In genomic region chr17:20080513-20080912, GRCh38 we compare ENCODE assay signal across 23 cellular contexts.
"Had no signal": no experiment of that assay in that cellular context is flagged by ENCODE, and none has a peak within 500 bp of the region (broad histone marks: within the 10 kb centered on the region; RNA-seq: fewer than 3 reads in every experiment).

No MANE protein-coding gene starts in this region.

- H3K27ac Mint-ChIP-seq: activated CD4-positive, alpha-beta memory T cell treated with anti-CD3 and anti-CD28 coated beads, Interleukin-2, amount 10 ng/mL, durations not matched to agents 7 days and 5 days; activated CD4-positive, alpha-beta T cell treated with anti-CD3 and anti-CD28 coated beads for 36 hours; activated naive CD8-positive, alpha-beta T cell treated with anti-CD3 and anti-CD28 coated beads for 36 hours; activated T-helper 17 cell treated with anti-CD3 and anti-CD28 coated beads, Interleukin-2, amount 50 U/mL, for 72 hours; T-helper 1 cell treated with Interleukin-12 subunit alpha and Interleukin-12 subunit beta and Interleukin-4 antibody, amounts not matched to agents 30 μg/mL and 1 μg/mL, for 36 hours had no signal

- H3K9me3 Mint-ChIP-seq: activated CD4-positive, alpha-beta memory T cell treated with anti-CD3 and anti-CD28 coated beads, Interleukin-2, amount 10 ng/mL, durations not matched to agents 7 days and 5 days; activated naive CD4-positive, alpha-beta T cell treated with anti-CD3 and anti-CD28 coated beads, Interleukin-2, amount 10 ng/mL, durations not matched to agents 7 days and 5 days; activated naive CD8-positive, alpha-beta T cell treated with anti-CD3 and anti-CD28 coated beads for 36 hours; activated T-helper 17 cell treated with anti-CD3 and anti-CD28 coated beads, Interleukin-2, amount 50 U/mL, for 72 hours; T-helper 1 cell treated with Interleukin-12 subunit alpha and Interleukin-12 subunit beta and Interleukin-4 antibody, amounts not matched to agents 30 μg/mL and 1 μg/mL, for 36 hours had no signal

- H3K4me3 ChIP-seq: cardiac muscle cell, K562 had no signal

- H3K27me3 ChIP-seq: brain microvascular endothelial cell, cardiac muscle cell had no signal

- H3K36me3 ChIP-seq: brain microvascular endothelial cell, cardiac muscle cell had no signal

- DNase-seq: activated CD4-positive, alpha-beta memory T cell treated with anti-CD3 and anti-CD28 coated beads, Interleukin-2, amount 10 ng/mL, durations not matched to agents 7 days and 5 days; activated CD4-positive, alpha-beta T cell treated with anti-CD3 and anti-CD28 coated beads for 36 hours; activated CD4-positive, alpha-beta T cell treated with anti-CD3 and anti-CD28 coated beads, Interleukin-2, amount 50 U/mL, for 1 hour; activated gamma-delta T cell treated with Interleukin-2 at 50 U/mL for 16 hours; activated naive CD4-positive, alpha-beta T cell treated with anti-CD3 and anti-CD28 coated beads, Interleukin-2, amount 10 ng/mL, durations not matched to agents 7 days and 5 days; activated naive CD8-positive, alpha-beta T cell treated with anti-CD3 and anti-CD28 coated beads for 36 hours; activated T-cell treated with anti-CD3 and anti-CD28 coated beads for 4 hours; activated T-cell treated with anti-CD3 and anti-CD28 coated beads, Interleukin-2, amount 50 U/mL, for 48 hours; brain microvascular endothelial cell; Karpas-422; NCI-H1105 treated with DMSO at 0.1 percent for 48 hours; NCI-H187 treated with DMSO at 0.1 percent for 48 hours; NCI-H2081 treated with DMSO at 0.1 percent for 48 hours; NCI-H345; NCI-H510A; NCI-H526 treated with DMSO at 0.1 percent for 48 hours; NK-92 treated with Interleukin-12 subunit alpha and Interleukin-12 subunit beta, amount 100 ng/mL, for 24 hours; SHP77 treated with DMSO at 0.1 percent for 48 hours; T-helper 9 cell had no signal

- H3K27ac ChIP-seq: brain microvascular endothelial cell, cardiac muscle cell had no signal

- H3K36me3 Mint-ChIP-seq: activated naive CD4-positive, alpha-beta T cell treated with anti-CD3 and anti-CD28 coated beads, Interleukin-2, amount 10 ng/mL, durations not matched to agents 7 days and 5 days; activated naive CD8-positive, alpha-beta T cell treated with anti-CD3 and anti-CD28 coated beads for 36 hours had no signal

- H3K27me3 Mint-ChIP-seq: activated CD4-positive, alpha-beta memory T cell treated with anti-CD3 and anti-CD28 coated beads, Interleukin-2, amount 10 ng/mL, durations not matched to agents 7 days and 5 days; activated naive CD8-positive, alpha-beta T cell treated with anti-CD3 and anti-CD28 coated beads for 36 hours; activated T-helper 17 cell treated with anti-CD3 and anti-CD28 coated beads, Interleukin-2, amount 50 U/mL, for 72 hours had no signal

- H3K4me3 Mint-ChIP-seq: activated CD4-positive, alpha-beta memory T cell treated with anti-CD3 and anti-CD28 coated beads, Interleukin-2, amount 10 ng/mL, durations not matched to agents 7 days and 5 days; activated CD4-positive, alpha-beta T cell treated with anti-CD3 and anti-CD28 coated beads for 36 hours; activated naive CD4-positive, alpha-beta T cell treated with anti-CD3 and anti-CD28 coated beads, Interleukin-2, amount 10 ng/mL, durations not matched to agents 7 days and 5 days; activated naive CD8-positive, alpha-beta T cell treated with anti-CD3 and anti-CD28 coated beads for 36 hours; activated T-helper 17 cell treated with anti-CD3 and anti-CD28 coated beads, Interleukin-2, amount 50 U/mL, for 72 hours; T-helper 1 cell treated with Interleukin-12 subunit alpha and Interleukin-12 subunit beta and Interleukin-4 antibody, amounts not matched to agents 30 μg/mL and 1 μg/mL, for 36 hours had no signal

- ATAC-seq: activated CD4-positive, alpha-beta T cell treated with anti-CD3 and anti-CD28 coated beads for 36 hours; activated T-helper 17 cell treated with anti-CD3 and anti-CD28 coated beads, Interleukin-2, amount 50 U/mL, for 72 hours; K562 had no signal
